ENCODE assay signal across 23 cellular contexts in the genomic region with DNA sequence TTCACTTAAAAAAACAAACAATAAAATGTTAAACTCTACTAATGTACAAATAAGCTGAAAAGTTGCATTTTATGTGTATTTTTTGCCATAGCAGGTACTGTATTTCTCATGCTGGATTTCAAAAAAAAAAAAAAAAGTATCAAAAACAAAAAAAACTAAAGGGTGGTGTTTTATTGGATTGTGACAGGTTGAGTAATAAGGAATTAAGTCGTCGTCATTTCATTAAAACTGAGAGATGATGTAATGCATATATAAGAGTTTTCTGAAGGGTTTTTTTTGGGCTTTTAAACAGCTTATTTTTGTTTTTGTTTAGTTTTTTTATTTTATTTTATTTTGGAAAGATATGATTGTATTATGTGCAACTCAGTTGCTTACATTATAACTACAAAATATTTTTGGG. TPM values are rescaled to one million over a fixed set of nuclear protein-coding genes. Genes with fewer than 3 reads are reported as not detected.
DNase-seq lines count a peak whose midpoint lies in the region; ATAC-seq and TF ChIP-seq lines count a peak whose summit lies in the region.
"Had no signal": no experiment of that assay in that cellular context is flagged by ENCODE, and none has a peak within 500 bp of the region (broad histone marks: within the 10 kb centered on the region; RNA-seq: fewer than 3 reads in every experiment).

No MANE protein-coding gene starts in this region.

- no peak overlapping the region for H3K27ac ChIP-seq in DOHH2 (ENCODE audit: low read depth, low read length)
- H3K27ac ChIP-seq: foreskin keratinocyte, hepatocyte had no signal

- no peaks in the 10 kb centered on the region for H3K36me3 ChIP-seq in DOHH2 (ENCODE audit: control insufficient read depth, low read length)
- H3K36me3 ChIP-seq: transverse colon had no signal

- peaks cover 35% of the 10 kb centered on the region for H3K4me1 ChIP-seq in DOHH2 (ENCODE audit: control insufficient read depth, low read length)
- H3K4me1 ChIP-seq: foreskin keratinocyte had no signal

- intact Hi-C loops in natural killer cell (cut with micrococcal nuclease) = no loop called here

- H3K4me3 Mint-ChIP-seq in activated T-cell treated with anti-CD3 and anti-CD28 coated beads, Interleukin-2, amount 50 U/mL, for 24 hours = no peak overlapping the region
- H3K4me3 Mint-ChIP-seq in T-cell (peak overlapping the region in 1 of 3 donors; percentile 58), natural killer cell (peak overlapping the region; percentile 29)

- no peaks in the 10 kb centered on the region for H3K27me3 ChIP-seq in DOHH2 (ENCODE audit: control insufficient read depth, low read length)
- H3K27me3 ChIP-seq: foreskin keratinocyte, hepatocyte, transverse colon had no signal

- H3K27ac Mint-ChIP-seq in activated T-cell treated with anti-CD3 and anti-CD28 coated beads, Interleukin-2, amount 50 U/mL, for 24 hours = peak overlapping the region; percentile 86
- H3K27ac Mint-ChIP-seq in T-cell (peak overlapping the region; percentile 85 to 96), natural killer cell (peak overlapping the region; percentile 46 to 69)

- no peak for ATAC-seq in T-cell (replicated peaks in 1 of 4)
- no peak for ATAC-seq in natural killer cell
- ATAC-seq: foreskin keratinocyte, mucosa of descending colon, SK-N-SH treated with all-trans-retinoic acid at 6 μM for 48 hours had no signal

- no peak overlapping the region for H3K4me3 ChIP-seq in DOHH2 (ENCODE audit: low read length)
- H3K4me3 ChIP-seq: hepatocyte, mucosa of descending colon, transverse colon had no signal

- peaks cover 74% of the 10 kb centered on the region for H3K4me1 Mint-ChIP-seq in activated T-cell treated with anti-CD3 and anti-CD28 coated beads, Interleukin-2, amount 50 U/mL, for 24 hours (ENCODE audit: low read depth)
- H3K4me1 Mint-ChIP-seq in T-cell (peaks cover 79 to 99% (median 86%) of the 10 kb centered on the region in 3 donors), natural killer cell (peaks cover 22 to 30% of the 10 kb centered on the region in 2 donors)

- CTCF ChIA-PET in T-cell (lab: Charles Lee) = interaction anchor here (0.6 to 1.5 kb wide), 8 partner anchors 10 to 1591 kb away, joined by 3 to 8 read pairs (median 5); partner anchors contain the start of gene TNFRSF13C (in 1 of the 2)

- DNase-seq in activated T-cell treated with anti-CD3 and anti-CD28 coated beads, Interleukin-2, amount 50 U/mL, for 24 hours = no peak
- DNase-seq in activated T-cell treated with anti-CD3 and anti-CD28 coated beads, Interleukin-2, amount 50 U/mL, for 1 hour = no peak
- DNase-seq in T-cell = no peak
- no peak for DNase-seq in natural killer cell
- DNase-seq in HuH-7.5 (ENCODE audit: low spot score) = no peak
- DNase-seq in superior temporal gyrus (ENCODE audit: extremely low spot score) = no peak
- no peak for DNase-seq in SKM-1 (lab: John Stamatoyannopoulos, UW; ENCODE audit: unreplicated experiment)
- DNase-seq: activated CD4-positive, alpha-beta T cell treated with anti-CD3 and anti-CD28 coated beads for 1 hour; activated CD8-positive, alpha-beta memory T cell treated with anti-CD3 and anti-CD28 coated beads, Interleukin-2, amount 50 U/mL, for 4 hours; aorta; caudate nucleus; DND-41; foreskin keratinocyte; H9; mucosa of descending colon; NCI-H1436; NCI-H82; small intestine; transverse colon had no signal

- POLR2A ChIA-PET in T-cell (lab: Charles Lee) = interaction anchor here (0.6 kb wide), 5 partner anchors 11 to 796 kb away, joined by 3 to 5 read pairs (median 3); no protein-coding TSS in a partner anchor

- no peaks in the 10 kb centered on the region for H3K27me3 Mint-ChIP-seq in activated T-cell treated with anti-CD3 and anti-CD28 coated beads, Interleukin-2, amount 50 U/mL, for 24 hours
- H3K27me3 Mint-ChIP-seq in T-cell = no peaks in the 10 kb centered on the region
- no peaks in the 10 kb centered on the region for H3K27me3 Mint-ChIP-seq in natural killer cell (ENCODE audit: low read depth in 2 of 2)
- H3K27me3 Mint-ChIP-seq: stimulated activated naive CD8-positive, alpha-beta T cell treated with anti-CD3 and anti-CD28 coated beads, Interleukin-15, Interleukin-2, amounts not matched to agents 100 ng/mL and 50 ng/mL, for 24 hours had no signal

- no peaks in the 10 kb centered on the region for H3K9me3 Mint-ChIP-seq in activated T-cell treated with anti-CD3 and anti-CD28 coated beads, Interleukin-2, amount 50 U/mL, for 24 hours
- H3K9me3 Mint-ChIP-seq in T-cell (no peaks in the 10 kb centered on the region), natural killer cell (no peaks in the 10 kb centered on the region)
- H3K9me3 Mint-ChIP-seq: H9; stimulated activated naive CD8-positive, alpha-beta T cell treated with anti-CD3 and anti-CD28 coated beads, Interleukin-15, Interleukin-2, amounts not matched to agents 100 ng/mL and 50 ng/mL, for 24 hours had no signal

- no peaks in the 10 kb centered on the region for H3K9me2 ChIP-seq in DOHH2 (replicated peaks; ENCODE audit: control insufficient read depth, low read length)

- H3K79me2 ChIP-seq in DOHH2 (ENCODE audit: control insufficient read depth, low read length) = no peaks in the 10 kb centered on the region
- H3K79me2 ChIP-seq: hepatocyte had no signal

- H3K36me3 Mint-ChIP-seq in activated T-cell treated with anti-CD3 and anti-CD28 coated beads, Interleukin-2, amount 50 U/mL, for 24 hours (ENCODE audit: low read depth) = peaks cover 6% of the 10 kb centered on the region
- H3K36me3 Mint-ChIP-seq in T-cell (peaks cover 7% of the 10 kb centered on the region), natural killer cell (peaks cover 6% of the 10 kb centered on the region)

- TF ChIP-seq CTCF in DOHH2 (IDR thresholded peaks at IDR 0.05; ENCODE audit: low read depth, low read length, poor library complexity, severe bottlenecking) = no peak
- no peak for TF ChIP-seq CTCF in natural killer cell (IDR thresholded peaks at IDR 0.05)

- H3K9me3 ChIP-seq in DOHH2 (ENCODE audit: control insufficient read depth, insufficient read depth, low read length) = no peaks in the 10 kb centered on the region
- H3K9me3 ChIP-seq: mucosa of descending colon, transverse colon had no signal

- H3F3A ChIP-seq in DOHH2 (ENCODE audit: control insufficient read depth, insufficient read depth) = peaks cover 10% of the 10 kb centered on the region; the same call in 1 of the 2 replicates

- H4K20me1 ChIP-seq in DOHH2 (ENCODE audit: control insufficient read depth, insufficient read depth, low read depth, low read length) = no peaks in the 10 kb centered on the region

- H3K4me2 ChIP-seq in DOHH2 (ENCODE audit: low read length) = peak overlapping the region; percentile 20; the same call in 1 of the 2 replicates
- H3K4me2 ChIP-seq: hepatocyte had no signal

RNA-seq across cellular contexts. Expression of gene ADSL, which starts 10.9 kb away (rescaled TPM):
- 10 to 100 TPM; 64.0 to 84.3 (median 75.1) TPM for total RNA-seq in T-cell
- total RNA-seq in natural killer cell = 10 to 100 TPM; 31.3 to 49.8 (median 41.2) TPM

RNA-seq across cellular contexts. Expression of gene SGSM3, which starts 35.0 kb away (rescaled TPM):
- total RNA-seq in T-cell (100 to 1,000 TPM in 3 of 5 donors, 10 to 100 TPM in 2; 89.4 to 116 (median 101) TPM), natural killer cell (10 to 100 TPM; 74.4 to 93.2 (median 76.3) TPM)
